In the genomic region with DNA sequence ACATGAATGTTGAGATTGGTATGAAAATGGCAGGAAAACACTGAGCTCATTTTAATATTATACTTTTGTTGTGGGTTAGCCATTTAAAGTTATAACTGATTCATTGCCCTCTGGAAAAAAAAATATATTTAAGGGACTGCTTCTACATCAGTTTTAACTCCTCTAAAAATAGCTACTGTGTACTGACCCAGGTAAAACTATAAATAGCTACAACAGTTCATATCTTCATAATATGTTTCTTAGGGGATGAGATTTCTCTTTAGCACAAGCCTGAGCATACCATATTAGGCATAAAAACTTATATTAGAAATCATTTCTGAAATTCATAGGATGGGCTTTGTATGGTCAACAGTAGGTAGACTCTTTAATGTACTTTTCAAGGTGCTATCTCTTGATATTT, we compare ENCODE assay signal across 1 cellular context.
TF ChIP-seq lines count a peak whose summit lies in the region.

No MANE protein-coding gene starts in this region.

TF ChIP-seq in GM12878, 131 proteins besides CTCF, POLR2A, EP300 and RAD21 (continued from another document):
- TF ChIP-seq, protein P1, sequence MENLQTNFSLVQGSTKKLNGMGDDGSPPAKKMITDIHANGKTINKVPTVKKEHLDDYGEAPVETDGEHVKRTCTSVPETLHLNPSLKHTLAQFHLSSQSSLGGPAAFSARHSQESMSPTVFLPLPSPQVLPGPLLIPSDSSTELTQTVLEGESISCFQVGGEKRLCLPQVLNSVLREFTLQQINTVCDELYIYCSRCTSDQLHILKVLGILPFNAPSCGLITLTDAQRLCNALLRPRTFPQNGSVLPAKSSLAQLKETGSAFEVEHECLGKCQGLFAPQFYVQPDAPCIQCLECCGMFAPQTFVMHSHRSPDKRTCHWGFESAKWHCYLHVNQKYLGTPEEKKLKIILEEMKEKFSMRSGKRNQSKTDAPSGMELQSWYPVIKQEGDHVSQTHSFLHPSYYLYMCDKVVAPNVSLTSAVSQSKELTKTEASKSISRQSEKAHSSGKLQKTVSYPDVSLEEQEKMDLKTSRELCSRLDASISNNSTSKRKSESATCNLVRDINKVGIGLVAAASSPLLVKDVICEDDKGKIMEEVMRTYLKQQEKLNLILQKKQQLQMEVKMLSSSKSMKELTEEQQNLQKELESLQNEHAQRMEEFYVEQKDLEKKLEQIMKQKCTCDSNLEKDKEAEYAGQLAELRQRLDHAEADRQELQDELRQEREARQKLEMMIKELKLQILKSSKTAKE (IDR thresholded peaks at IDR 0.05; ENCODE audit: low read depth, poor library complexity, severe bottlenecking), result no peak
- TF ChIP-seq ETV6 (conservative IDR thresholded peaks at IDR 0.05 in 1 of 2, IDR thresholded peaks at IDR 0.05 in 1 of 2; ENCODE audit: borderline replicate concordance in 1 of 2, low read depth in 1 of 2) (no peak), NFIC (IDR thresholded peaks at IDR 0.05; ENCODE audit: low read depth, low read length) (no peak), SPI1 (IDR thresholded peaks at IDR 0.05; ENCODE audit: borderline replicate concordance, insufficient read depth, low read depth, low read length) (no peak), FOXK2 (IDR thresholded peaks at IDR 0.05) (no peak), NR2F1 (conservative IDR thresholded peaks at IDR 0.05) (no peak), TCF3 (IDR thresholded peaks at IDR 0.05; ENCODE audit: borderline replicate concordance, insufficient read depth, low read depth, low read length) (no peak)
- TF ChIP-seq, protein P2, sequence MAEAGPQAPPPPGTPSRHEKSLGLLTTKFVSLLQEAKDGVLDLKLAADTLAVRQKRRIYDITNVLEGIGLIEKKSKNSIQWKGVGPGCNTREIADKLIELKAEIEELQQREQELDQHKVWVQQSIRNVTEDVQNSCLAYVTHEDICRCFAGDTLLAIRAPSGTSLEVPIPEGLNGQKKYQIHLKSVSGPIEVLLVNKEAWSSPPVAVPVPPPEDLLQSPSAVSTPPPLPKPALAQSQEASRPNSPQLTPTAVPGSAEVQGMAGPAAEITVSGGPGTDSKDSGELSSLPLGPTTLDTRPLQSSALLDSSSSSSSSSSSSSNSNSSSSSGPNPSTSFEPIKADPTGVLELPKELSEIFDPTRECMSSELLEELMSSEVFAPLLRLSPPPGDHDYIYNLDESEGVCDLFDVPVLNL (IDR thresholded peaks at IDR 0.05; ENCODE audit: low read depth, low read length), result no peak
- TF ChIP-seq, protein P3, sequence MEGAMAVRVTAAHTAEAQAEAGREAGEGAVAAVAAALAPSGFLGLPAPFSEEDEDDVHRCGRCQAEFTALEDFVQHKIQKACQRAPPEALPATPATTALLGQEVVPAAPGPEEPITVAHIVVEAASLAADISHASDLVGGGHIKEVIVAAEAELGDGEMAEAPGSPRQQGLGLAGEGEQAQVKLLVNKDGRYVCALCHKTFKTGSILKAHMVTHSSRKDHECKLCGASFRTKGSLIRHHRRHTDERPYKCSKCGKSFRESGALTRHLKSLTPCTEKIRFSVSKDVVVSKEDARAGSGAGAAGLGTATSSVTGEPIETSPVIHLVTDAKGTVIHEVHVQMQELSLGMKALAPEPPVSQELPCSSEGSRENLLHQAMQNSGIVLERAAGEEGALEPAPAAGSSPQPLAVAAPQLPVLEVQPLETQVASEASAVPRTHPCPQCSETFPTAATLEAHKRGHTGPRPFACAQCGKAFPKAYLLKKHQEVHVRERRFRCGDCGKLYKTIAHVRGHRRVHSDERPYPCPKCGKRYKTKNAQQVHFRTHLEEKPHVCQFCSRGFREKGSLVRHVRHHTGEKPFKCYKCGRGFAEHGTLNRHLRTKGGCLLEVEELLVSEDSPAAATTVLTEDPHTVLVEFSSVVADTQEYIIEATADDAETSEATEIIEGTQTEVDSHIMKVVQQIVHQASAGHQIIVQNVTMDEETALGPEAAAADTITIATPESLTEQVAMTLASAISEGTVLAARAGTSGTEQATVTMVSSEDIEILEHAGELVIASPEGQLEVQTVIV (IDR thresholded peaks at IDR 0.05; ENCODE audit: borderline replicate concordance, partially characterized antibody), result no peak
- TF ChIP-seq, protein P4, sequence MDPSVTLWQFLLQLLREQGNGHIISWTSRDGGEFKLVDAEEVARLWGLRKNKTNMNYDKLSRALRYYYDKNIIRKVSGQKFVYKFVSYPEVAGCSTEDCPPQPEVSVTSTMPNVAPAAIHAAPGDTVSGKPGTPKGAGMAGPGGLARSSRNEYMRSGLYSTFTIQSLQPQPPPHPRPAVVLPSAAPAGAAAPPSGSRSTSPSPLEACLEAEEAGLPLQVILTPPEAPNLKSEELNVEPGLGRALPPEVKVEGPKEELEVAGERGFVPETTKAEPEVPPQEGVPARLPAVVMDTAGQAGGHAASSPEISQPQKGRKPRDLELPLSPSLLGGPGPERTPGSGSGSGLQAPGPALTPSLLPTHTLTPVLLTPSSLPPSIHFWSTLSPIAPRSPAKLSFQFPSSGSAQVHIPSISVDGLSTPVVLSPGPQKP (IDR thresholded peaks at IDR 0.05; ENCODE audit: low read depth, low read length), result no peak
TF ChIP-seq in GM12878: peak in this region for 0.
